ENCODE assay signal across 8 cellular contexts in the genomic region with DNA sequence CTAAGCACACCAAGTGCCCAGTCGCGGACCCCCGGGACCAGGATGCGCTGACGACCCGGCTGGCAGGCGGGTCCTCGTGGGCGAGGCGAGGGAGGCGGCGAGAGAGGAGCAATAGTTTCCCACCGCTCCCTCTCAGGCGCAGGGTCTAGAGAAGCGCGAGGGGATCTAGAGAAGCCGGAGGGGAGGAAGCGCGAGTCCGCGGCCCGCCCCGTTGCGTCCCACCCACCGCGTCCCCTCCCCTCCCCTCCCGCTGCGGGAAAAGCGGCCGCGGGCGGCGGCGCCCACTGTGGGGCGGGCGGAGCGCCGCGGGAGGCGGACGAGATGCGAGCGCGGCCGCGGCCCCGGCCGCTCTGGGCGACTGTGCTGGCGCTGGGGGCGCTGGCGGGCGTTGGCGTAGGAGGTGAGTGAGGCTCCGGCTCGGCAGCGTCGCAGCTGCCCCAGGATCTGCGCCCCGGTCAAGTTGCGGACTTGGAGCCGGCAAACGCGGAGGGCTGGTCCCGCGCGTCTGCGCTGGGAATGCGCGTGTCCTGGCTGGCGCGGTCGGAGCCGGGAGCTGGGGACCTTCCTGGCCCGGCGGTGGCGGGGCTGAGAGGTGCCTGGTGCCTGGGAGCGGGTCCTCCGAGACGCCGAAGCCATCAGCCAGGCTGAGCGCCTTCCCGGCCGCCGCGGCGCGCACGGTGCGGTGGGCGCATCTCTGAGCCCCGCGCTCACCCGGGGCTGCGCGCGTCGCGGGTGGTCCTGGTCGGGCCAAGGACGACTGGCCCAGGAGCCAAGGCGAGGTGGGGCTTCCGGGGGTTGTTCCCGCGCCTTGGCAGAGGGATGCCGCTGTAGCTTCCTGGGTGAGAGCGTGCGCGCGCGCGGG. TPM values are rescaled to one million over a fixed set of nuclear protein-coding genes. Genes with fewer than 3 reads are reported as not detected.
A peak's percentile ranks its signal among the peaks of the same experiment; 100 is the strongest.
DNase-seq lines count a peak whose midpoint lies in the region; ATAC-seq and TF ChIP-seq lines count a peak whose summit lies in the region.

A gene (plus strand): TSS at position 287 of the 862 bp plus-strand sequence. CDS start 35 bp downstream, at position 322.

- no peaks in the 10 kb centered on the region for H3K36me3 Mint-ChIP-seq in chondrocyte (ENCODE audit: low read depth)

- peaks cover 27% of the 10 kb centered on the region for H3K4me1 Mint-ChIP-seq in chondrocyte (ENCODE audit: low read depth)

- peak within 1 kb of the TSS; percentile 77 for H3K4me3 ChIP-seq in GM12875 (ENCODE audit: low read depth, low read length)

- TF ChIP-seq CTCF in GM12875 (IDR thresholded peaks at IDR 0.05; ENCODE audit: borderline replicate concordance, insufficient read depth, low read depth, low read length) = peak; percentile 81
- peak; percentile 74 for TF ChIP-seq CTCF in chondrocyte (IDR thresholded peaks at IDR 0.05)

- H3K27ac Mint-ChIP-seq in chondrocyte (ENCODE audit: unreplicated experiment) = no peak within 1 kb of the TSS

- peak within 1 kb of the TSS; percentile 79 for H3K4me3 Mint-ChIP-seq in chondrocyte (ENCODE audit: unreplicated experiment)

- peak; percentile 87 for ATAC-seq in HG02759 (IDR thresholded peaks at IDR 0.05; ENCODE audit: unreplicated experiment)
- ATAC-seq in activated CD4-positive, CD25-positive, alpha-beta regulatory T cell treated with anti-CD3 and anti-CD28 coated beads, Interleukin-2, amount 50 U/mL, for 24 hours = peak; percentile 87 to 88
- peak; percentile 95 for ATAC-seq in left lobe of liver
- no peak for ATAC-seq in GM18858 (IDR thresholded peaks at IDR 0.05; ENCODE audit: unreplicated experiment)

- DNase-seq in NCI-H1694 treated with DMSO at 0.1 percent for 48 hours (lab: John Stamatoyannopoulos, UW) (peak; percentile 53), chondrocyte (ENCODE audit: low spot score) (no peak), left lobe of liver (ENCODE audit: low spot score) (peak; percentile 84)
- peak; percentile 35 for DNase-seq in stimulated activated CD4-positive, alpha-beta T cell treated with anti-CD3 and anti-CD28 coated beads, Interleukin-2, amount 100 ng/mL, for 4 hours (ENCODE audit: low read depth)

- no peaks in the 10 kb centered on the region for H3K9me3 Mint-ChIP-seq in chondrocyte (ENCODE audit: low read depth)

- H3K27me3 Mint-ChIP-seq in chondrocyte (ENCODE audit: low read depth) = no peaks in the 10 kb centered on the region

RNA-seq across cellular contexts. Expression of the gene that starts here (rescaled TPM):
- 0.85 to 11.4 TPM (median 10.5 TPM) in 3 replicates for total RNA-seq in chondrocyte
- 5.0 TPM for total RNA-seq in left lobe of liver
